1 cellular context compared by ENCODE assay signal in genomic region chr1:10415211-10415930, GRCh38.
TF ChIP-seq lines count a peak whose summit lies in the region.

No MANE protein-coding gene starts in this region.

TF ChIP-seq in A549, 52 proteins besides CTCF, POLR2A, EP300 and RAD21 (continued from another document):
- TF ChIP-seq REST (IDR thresholded peaks at IDR 0.05) (no peak), RNF2 (IDR thresholded peaks at IDR 0.05; ENCODE audit: borderline replicate concordance, low read depth) (no peak), JUNB (IDR thresholded peaks at IDR 0.05) (no peak), NPAS2 (CRISPR knock-in tag; IDR thresholded peaks at IDR 0.05; ENCODE audit: borderline replicate concordance) (no peak), E2F6 (IDR thresholded peaks at IDR 0.05; ENCODE audit: borderline replicate concordance, low read depth) (no peak), FOXS1 (CRISPR knock-in tag; IDR thresholded peaks at IDR 0.05) (no peak; the same call in 1 of the 2 replicates), FOSL2 (IDR thresholded peaks at IDR 0.05) (no peak), FOSL2 (CRISPR knock-in tag; IDR thresholded peaks at IDR 0.05) (peak; percentile 40; the same call in 1 of the 2 replicates), PHF8 (IDR thresholded peaks at IDR 0.05; ENCODE audit: borderline replicate concordance, low read depth) (no peak), GATA3 (IDR thresholded peaks at IDR 0.05; ENCODE audit: borderline replicate concordance) (peak; percentile 42; the same call in 1 of the 2 replicates), NR3C1 (IDR thresholded peaks at IDR 0.05) (no peak), MAZ (IDR thresholded peaks at IDR 0.05; ENCODE audit: borderline replicate concordance, low read depth, low read length) (no peak), EHF (CRISPR knock-in tag; IDR thresholded peaks at IDR 0.05) (0 out of 2 replicates have a peak, but pooled peaks have one; percentile 15), ZSCAN20 (CRISPR knock-in tag; IDR thresholded peaks at IDR 0.05) (0 out of 2 replicates have a peak, but pooled peaks have one; percentile 37), EHMT2 (IDR thresholded peaks at IDR 0.05; ENCODE audit: low read depth) (no peak), CHD4 (IDR thresholded peaks at IDR 0.05; ENCODE audit: borderline replicate concordance) (no peak), KDM5A (IDR thresholded peaks at IDR 0.05) (no peak), JUN (IDR thresholded peaks at IDR 0.05) (peak; percentile 78 to 81; a peak in 4 of 5 replicates), FOSB (CRISPR knock-in tag; IDR thresholded peaks at IDR 0.05) (peak; percentile 24; the same call in 1 of the 2 replicates), ATOH8 (CRISPR knock-in tag; IDR thresholded peaks at IDR 0.05; ENCODE audit: low read depth) (no peak; the same call in 1 of the 2 replicates), MAFK (IDR thresholded peaks at IDR 0.05; ENCODE audit: partially characterized antibody) (peak; percentile 99), HMGXB4 (CRISPR knock-in tag; IDR thresholded peaks at IDR 0.05; ENCODE audit: borderline replicate concordance) (no peak)
- TF ChIP-seq, protein P1, sequence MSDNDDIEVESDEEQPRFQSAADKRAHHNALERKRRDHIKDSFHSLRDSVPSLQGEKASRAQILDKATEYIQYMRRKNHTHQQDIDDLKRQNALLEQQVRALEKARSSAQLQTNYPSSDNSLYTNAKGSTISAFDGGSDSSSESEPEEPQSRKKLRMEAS (IDR thresholded peaks at IDR 0.05) = peak; percentile 50; the same call in 1 of the 2 replicates
- TF ChIP-seq, protein P2, sequence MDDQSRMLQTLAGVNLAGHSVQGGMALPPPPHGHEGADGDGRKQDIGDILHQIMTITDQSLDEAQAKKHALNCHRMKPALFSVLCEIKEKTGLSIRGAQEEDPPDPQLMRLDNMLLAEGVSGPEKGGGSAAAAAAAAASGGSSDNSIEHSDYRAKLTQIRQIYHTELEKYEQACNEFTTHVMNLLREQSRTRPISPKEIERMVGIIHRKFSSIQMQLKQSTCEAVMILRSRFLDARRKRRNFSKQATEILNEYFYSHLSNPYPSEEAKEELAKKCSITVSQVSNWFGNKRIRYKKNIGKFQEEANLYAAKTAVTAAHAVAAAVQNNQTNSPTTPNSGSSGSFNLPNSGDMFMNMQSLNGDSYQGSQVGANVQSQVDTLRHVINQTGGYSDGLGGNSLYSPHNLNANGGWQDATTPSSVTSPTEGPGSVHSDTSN (IDR thresholded peaks at IDR 0.05) = no peak
